Comparison of ENCODE assay signal across 8 cellular contexts in the genomic region with DNA sequence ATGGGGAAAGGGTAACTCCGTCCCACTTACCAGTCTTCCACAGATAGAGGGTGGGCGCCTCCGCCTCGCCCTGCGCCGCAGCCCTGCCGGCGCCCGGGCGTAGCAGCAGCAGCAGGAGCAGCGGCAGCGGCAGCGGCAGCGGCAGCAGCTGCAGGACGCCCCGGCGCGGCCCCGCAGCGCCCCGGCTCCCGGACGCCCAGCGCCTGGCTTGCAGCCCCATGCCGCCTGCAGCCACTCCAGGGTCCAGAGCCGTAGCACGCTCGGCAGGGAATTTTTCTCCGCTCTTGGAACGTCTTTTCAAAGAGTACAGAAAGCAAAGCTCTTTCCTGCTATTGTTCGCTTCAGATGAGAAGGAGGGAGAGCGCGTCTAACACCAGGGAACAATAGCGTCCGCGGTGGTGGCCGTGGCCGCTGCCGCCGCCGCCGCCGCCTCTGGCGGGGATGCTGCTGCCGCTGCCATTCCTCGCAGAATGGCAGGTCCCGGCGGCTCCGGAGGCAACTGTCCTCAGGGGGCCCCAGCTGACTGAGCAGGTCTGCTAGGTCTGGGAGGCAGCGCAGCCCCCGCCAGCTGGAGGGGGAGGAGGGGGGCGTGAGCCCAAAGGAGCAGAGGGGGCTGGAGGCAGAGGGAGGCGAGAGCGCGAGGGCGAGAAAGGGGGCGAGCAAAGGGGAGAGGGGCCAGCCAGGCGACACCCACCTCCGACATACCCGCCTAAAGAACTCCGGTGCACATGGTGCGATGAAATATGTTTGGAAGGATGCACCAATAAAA. TPM values are rescaled to one million over a fixed set of nuclear protein-coding genes. Genes with fewer than 3 reads are reported as not detected.
DNase-seq lines count a peak whose midpoint lies in the region; ATAC-seq and TF ChIP-seq lines count a peak whose summit lies in the region.

A gene with protein sequence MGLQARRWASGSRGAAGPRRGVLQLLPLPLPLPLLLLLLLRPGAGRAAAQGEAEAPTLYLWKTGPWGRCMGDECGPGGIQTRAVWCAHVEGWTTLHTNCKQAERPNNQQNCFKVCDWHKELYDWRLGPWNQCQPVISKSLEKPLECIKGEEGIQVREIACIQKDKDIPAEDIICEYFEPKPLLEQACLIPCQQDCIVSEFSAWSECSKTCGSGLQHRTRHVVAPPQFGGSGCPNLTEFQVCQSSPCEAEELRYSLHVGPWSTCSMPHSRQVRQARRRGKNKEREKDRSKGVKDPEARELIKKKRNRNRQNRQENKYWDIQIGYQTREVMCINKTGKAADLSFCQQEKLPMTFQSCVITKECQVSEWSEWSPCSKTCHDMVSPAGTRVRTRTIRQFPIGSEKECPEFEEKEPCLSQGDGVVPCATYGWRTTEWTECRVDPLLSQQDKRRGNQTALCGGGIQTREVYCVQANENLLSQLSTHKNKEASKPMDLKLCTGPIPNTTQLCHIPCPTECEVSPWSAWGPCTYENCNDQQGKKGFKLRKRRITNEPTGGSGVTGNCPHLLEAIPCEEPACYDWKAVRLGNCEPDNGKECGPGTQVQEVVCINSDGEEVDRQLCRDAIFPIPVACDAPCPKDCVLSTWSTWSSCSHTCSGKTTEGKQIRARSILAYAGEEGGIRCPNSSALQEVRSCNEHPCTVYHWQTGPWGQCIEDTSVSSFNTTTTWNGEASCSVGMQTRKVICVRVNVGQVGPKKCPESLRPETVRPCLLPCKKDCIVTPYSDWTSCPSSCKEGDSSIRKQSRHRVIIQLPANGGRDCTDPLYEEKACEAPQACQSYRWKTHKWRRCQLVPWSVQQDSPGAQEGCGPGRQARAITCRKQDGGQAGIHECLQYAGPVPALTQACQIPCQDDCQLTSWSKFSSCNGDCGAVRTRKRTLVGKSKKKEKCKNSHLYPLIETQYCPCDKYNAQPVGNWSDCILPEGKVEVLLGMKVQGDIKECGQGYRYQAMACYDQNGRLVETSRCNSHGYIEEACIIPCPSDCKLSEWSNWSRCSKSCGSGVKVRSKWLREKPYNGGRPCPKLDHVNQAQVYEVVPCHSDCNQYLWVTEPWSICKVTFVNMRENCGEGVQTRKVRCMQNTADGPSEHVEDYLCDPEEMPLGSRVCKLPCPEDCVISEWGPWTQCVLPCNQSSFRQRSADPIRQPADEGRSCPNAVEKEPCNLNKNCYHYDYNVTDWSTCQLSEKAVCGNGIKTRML (N-terminal part only) (minus strand): TSS at position 472 of the 769 bp plus-strand sequence. CDS start 252 bp downstream, at position 220.

- POLR2A ChIA-PET in BJ (lab: Charles Lee) = no interaction called here

- H3K4me3 ChIP-seq in BJ (ENCODE audit: low read depth, low read length) (peak within 1 kb of the TSS; percentile 24), KMS-11 (IDR thresholded peaks at IDR 0.05; ENCODE audit: insufficient read depth, low read depth, low read length) (no peak within 1 kb of the TSS), epithelial cell of esophagus (ENCODE audit: low read length) (peak within 1 kb of the TSS; percentile 46), tibial artery (peak within 1 kb of the TSS; percentile 42 to 58)

- H3K36me3 ChIP-seq in BJ (ENCODE audit: control insufficient read depth, insufficient read depth, low read length) = no peaks in the 10 kb centered on the region
- H3K36me3 ChIP-seq in KMS-11 (ENCODE audit: insufficient read depth) = no peaks in the 10 kb centered on the region
- H3K36me3 ChIP-seq in tibial artery = no peaks in the 10 kb centered on the region

- H3K27ac Mint-ChIP-seq in mesothelial cell of epicardium = peak within 1 kb of the TSS; percentile 80

- H2AFZ ChIP-seq in KMS-11 (ENCODE audit: low read depth) = peak within 1 kb of the TSS; percentile 58

- H3K4me1 Mint-ChIP-seq in mesothelial cell of epicardium = peaks cover 22% of the 10 kb centered on the region

- peaks cover 4% of the 10 kb centered on the region for H3K36me3 Mint-ChIP-seq in mesothelial cell of epicardium

- H3K4me1 ChIP-seq in KMS-11 (ENCODE audit: low read depth, poor library complexity, severe bottlenecking) (no peaks in the 10 kb centered on the region), tibial artery (peaks cover 0 to 14% (median 4%) of the 10 kb centered on the region in 4 donors)

- DNase-seq in BJ (ENCODE audit: low read depth) = no peak
- DNase-seq in epithelial cell of esophagus (ENCODE audit: low read depth) = peak; percentile 46
- peak; percentile 33 to 75 for DNase-seq in mesothelial cell of epicardium (ENCODE audit: low spot score in 2 of 2, unreplicated experiment in 2 of 2)
- DNase-seq in tibial artery = peak; percentile 21 to 60

- ATAC-seq in GM18909 (IDR thresholded peaks at IDR 0.05; ENCODE audit: poor library complexity, unreplicated experiment) (peak; percentile 69), SK-N-SH treated with all-trans-retinoic acid at 6 μM for 48 hours (peak; percentile 96), HG02852 (IDR thresholded peaks at IDR 0.05; ENCODE audit: unreplicated experiment) (no peak)

- peaks cover 0 to 6% (median 0%) of the 10 kb centered on the region in 3 donors for H3K9me3 ChIP-seq in tibial artery

- no peaks in the 10 kb centered on the region for H3K27me3 Mint-ChIP-seq in mesothelial cell of epicardium (ENCODE audit: low read depth)

- H3K79me2 ChIP-seq in KMS-11 (ENCODE audit: insufficient read depth, low read depth) = no peaks in the 10 kb centered on the region

- H3K27me3 ChIP-seq in BJ (ENCODE audit: control insufficient read depth, insufficient read depth, low read length) (no peaks in the 10 kb centered on the region), KMS-11 (ENCODE audit: insufficient read depth, low read depth) (no peaks in the 10 kb centered on the region), tibial artery (no peaks in the 10 kb centered on the region)

- H3K9ac ChIP-seq in KMS-11 = no peak within 1 kb of the TSS

- peaks cover 10% of the 10 kb centered on the region for H3K9me3 Mint-ChIP-seq in mesothelial cell of epicardium

- CTCF ChIA-PET in BJ (lab: Yijun Ruan, JAX) = interaction anchor here (1.0 to 1.1 kb wide), 2 partner anchors 14 to 53 kb away, joined by 3 read pairs; no protein-coding TSS in a partner anchor

- intact Hi-C loops in tibial artery (cut with DNase I; ENCODE audit: low total_unique reads) = no loop called here

- H4K20me1 ChIP-seq in KMS-11 (ENCODE audit: insufficient read depth) = no peaks in the 10 kb centered on the region

- peak within 1 kb of the TSS; percentile 30 for H3K4me2 ChIP-seq in KMS-11

- H3K27ac ChIP-seq in KMS-11 (no peak within 1 kb of the TSS), tibial artery (peak within 1 kb of the TSS in 1 of 2 donors; percentile 26)

- 0 out of 2 replicates have a peak, but pooled peaks have one; percentile 11 for TF ChIP-seq CTCF in BJ (IDR thresholded peaks at IDR 0.05; ENCODE audit: insufficient read depth, low read depth, low read length)
- TF ChIP-seq CTCF in KMS-11 (conservative IDR thresholded peaks at IDR 0.05; ENCODE audit: low read depth, low read length) = no peak
- TF ChIP-seq CTCF in epithelial cell of esophagus (IDR thresholded peaks at IDR 0.05; ENCODE audit: insufficient read depth, low read depth, low read length, missing control alignments) = no peak
- no peak for TF ChIP-seq CTCF in mesothelial cell of epicardium (IDR thresholded peaks at IDR 0.05; ENCODE audit: unreplicated experiment)
- no peak for TF ChIP-seq CTCF in tibial artery (IDR thresholded peaks at IDR 0.05)

- peak within 1 kb of the TSS; percentile 83 for H3K4me3 Mint-ChIP-seq in mesothelial cell of epicardium

TF ChIP-seq in SK-N-SH treated with all-trans-retinoic acid at 6 μM for 48 hours, 23 proteins besides CTCF, POLR2A, EP300 and RAD21:
- TF ChIP-seq CREB5 (CRISPR knock-in tag; IDR thresholded peaks at IDR 0.05; ENCODE audit: low read depth) (no peak), TCF4 (CRISPR knock-in tag; IDR thresholded peaks at IDR 0.05; ENCODE audit: borderline replicate concordance) (peak; percentile 72; the same call in 1 of the 2 replicates), PATZ1 (CRISPR knock-in tag; IDR thresholded peaks at IDR 0.05; ENCODE audit: borderline replicate concordance) (0 out of 2 replicates have a peak, but pooled peaks have one; percentile 43), ZFP3 (CRISPR knock-in tag; IDR thresholded peaks at IDR 0.05) (0 out of 2 replicates have a peak, but pooled peaks have one; percentile 4), CSDC2 (CRISPR knock-in tag; IDR thresholded peaks at IDR 0.05) (no peak)
TF ChIP-seq in SK-N-SH treated with all-trans-retinoic acid at 6 μM for 48 hours: peak in this region for 3.

RNA-seq across cellular contexts. Expression of the gene that starts here (rescaled TPM):
- polyA plus RNA-seq in BJ (2011; rRNA removed) = 0.02 and 0.06 TPM in 2 replicates
- 0.05 and 0.38 TPM in 2 replicates for polyA minus RNA-seq in BJ (2011; rRNA and poly(A)+ RNA removed)
- total RNA-seq in mesothelial cell of epicardium = 9.5 to 13.4 TPM (median 10.9 TPM) in 3 replicates
